In the genomic region with DNA sequence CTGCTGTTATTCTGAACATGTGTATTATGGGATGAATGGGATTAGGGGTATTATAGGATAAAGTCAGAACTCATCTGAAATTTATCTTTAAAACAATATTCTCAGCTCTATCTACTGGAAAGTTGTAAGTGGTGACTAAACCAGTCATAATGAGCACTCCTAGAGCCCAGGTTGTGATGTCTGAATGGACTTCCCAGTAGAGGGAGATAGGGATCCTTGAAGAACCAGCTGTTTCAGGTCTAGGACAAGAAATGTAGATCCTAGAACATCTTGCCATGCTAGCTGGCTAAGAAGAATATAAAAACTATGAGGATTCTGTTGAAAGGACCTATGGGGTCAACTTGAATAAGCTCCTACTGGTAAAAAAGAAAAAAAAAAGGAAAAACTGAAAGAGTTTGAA, we compare ENCODE assay signal across 13 cellular contexts.
"Had no signal": no experiment of that assay in that cellular context is flagged by ENCODE, and none has a peak within 500 bp of the region (broad histone marks: within the 10 kb centered on the region; RNA-seq: fewer than 3 reads in every experiment).

No MANE protein-coding gene starts in this region.

- H3K27ac ChIP-seq: lower lobe of right lung, neutrophil, tibial artery had no signal

- H3K4me3 ChIP-seq: lower lobe of right lung, tibial artery had no signal

- H3K27me3 ChIP-seq: neutrophil, tibial artery had no signal

- DNase-seq: activated naive CD4-positive, alpha-beta T cell treated with anti-CD3 and anti-CD28 coated beads, Interleukin-2, amount 10 ng/mL, durations not matched to agents 7 days and 5 days; caudate nucleus; effector memory CD4-positive, alpha-beta T cell; glutamatergic neuron; immature natural killer cell; left cardiac atrium; lower lobe of right lung; naive thymus-derived CD4-positive, alpha-beta T cell; right cardiac atrium; small intestine; T-helper 17 cell; tibial artery had no signal

- H3K36me3 ChIP-seq: lower lobe of right lung, neutrophil, tibial artery had no signal
